1 cellular context compared by ENCODE assay signal in genomic region chr1:65425697-65426096, GRCh38.
A peak's percentile ranks its signal among the peaks of the same experiment; 100 is the strongest.
TF ChIP-seq lines count a peak whose summit lies in the region.

No MANE protein-coding gene starts in this region.

TF ChIP-seq in SK-N-SH, 30 proteins besides CTCF, POLR2A, EP300 and RAD21:
- peak; percentile 66; the same call in 1 of the 2 replicates for TF ChIP-seq MAX (IDR thresholded peaks at IDR 0.05; ENCODE audit: low read depth)
- TF ChIP-seq PBX3 (IDR thresholded peaks at IDR 0.05): peak; percentile 18; the same call in 1 of the 2 replicates
- TF ChIP-seq NFIC (IDR thresholded peaks at IDR 0.05; ENCODE audit: borderline replicate concordance): peak; percentile 79
- TF ChIP-seq SMC3 (IDR thresholded peaks at IDR 0.05; ENCODE audit: low read depth, low read length): no peak
- peak; percentile 86 for TF ChIP-seq JUND (IDR thresholded peaks at IDR 0.05)
- TF ChIP-seq RXRA (IDR thresholded peaks at IDR 0.05; ENCODE audit: borderline replicate concordance, low read depth): peak; percentile 32; the same call in 1 of the 2 replicates
- TF ChIP-seq TCF12 (IDR thresholded peaks at IDR 0.05): peak; percentile 66
- TF ChIP-seq GATA2 (CRISPR knock-in tag; IDR thresholded peaks at IDR 0.05): no peak
- TF ChIP-seq POLR2AphosphoS5 (IDR thresholded peaks at IDR 0.05; ENCODE audit: low read depth, low read length): peak; percentile 33; the same call in 1 of the 2 replicates
- no peak for TF ChIP-seq ZBTB33 (IDR thresholded peaks at IDR 0.05; ENCODE audit: borderline replicate concordance, low read depth)
- TF ChIP-seq REST (IDR thresholded peaks at IDR 0.05; ENCODE audit: low read depth, low read length): peak; percentile 51; the same call in 1 of the 2 replicates
- TF ChIP-seq TAF1 (IDR thresholded peaks at IDR 0.05; ENCODE audit: borderline replicate concordance, low read depth, low read length): no peak
- peak; percentile 93 for TF ChIP-seq FOSL2 (IDR thresholded peaks at IDR 0.05; ENCODE audit: borderline replicate concordance, low read depth)
- peak; percentile 87 for TF ChIP-seq TEAD4 (IDR thresholded peaks at IDR 0.05; ENCODE audit: borderline replicate concordance, insufficient read depth)
